Comparison of ENCODE assay signal across 9 cellular contexts in genomic region chr6:25889877-25890853, GRCh38. TPM values are rescaled to one million over a fixed set of nuclear protein-coding genes. Genes with fewer than 3 reads are reported as not detected.
DNase-seq lines count a peak whose midpoint lies in the region; ATAC-seq and TF ChIP-seq lines count a peak whose summit lies in the region.
"Had no signal": no experiment of that assay in that cellular context is flagged by ENCODE, and none has a peak within 500 bp of the region (broad histone marks: within the 10 kb centered on the region; RNA-seq: fewer than 3 reads in every experiment).

No MANE protein-coding gene starts in this region.

- peak overlapping the region; percentile 59 for H2AK5ac ChIP-seq in mesenchymal stem cell (ENCODE audit: low read length, severe bottlenecking)

- in situ Hi-C loops in Caki2 (cut with HindIII; ENCODE audit: low pct_unique_long_range_greater_than_20kb, low sequenced_read_pairs): loop anchor here (10.0 kb wide), 1 partner anchor 115 kb away; no protein-coding TSS in a partner anchor

- no peak overlapping the region for H3K9ac ChIP-seq in mesenchymal stem cell (ENCODE audit: low read length)

- no peak overlapping the region for H4K8ac ChIP-seq in mesenchymal stem cell (ENCODE audit: low read length)

- intact Hi-C loops in dorsolateral prefrontal cortex (cut with DNase I): loop anchor here in 1 of 2 donors (10.0 kb wide), 1 partner anchor 615 kb away; the partner anchor contains the start of gene CARMIL1

- H3K18ac ChIP-seq in mesenchymal stem cell (ENCODE audit: low read depth in 1 of 2, low read length in 2 of 2): no peak overlapping the region

- no peak overlapping the region for H2BK120ac ChIP-seq in mesenchymal stem cell (ENCODE audit: low read depth, low read length)

- no peak overlapping the region for H2BK12ac ChIP-seq in mesenchymal stem cell (ENCODE audit: low read length in 2 of 2)

- H3K4me1 ChIP-seq in mesenchymal stem cell (ENCODE audit: control insufficient read depth, insufficient read depth, low read depth, low read length): peaks cover 2% of the 10 kb centered on the region

- H3K23ac ChIP-seq in mesenchymal stem cell (ENCODE audit: low read length in 2 of 2): no peak overlapping the region

- DNase-seq in Caki2 (ENCODE audit: low read depth): peak; percentile 73
- DNase-seq in HS-5 (ENCODE audit: low read depth): peak; percentile 43
- peak; percentile 18 to 37 for DNase-seq in NOMO-1 (lab: John Stamatoyannopoulos, UW; ENCODE audit: unreplicated experiment in 2 of 2)
- peak in 1 of 10 donors; percentile 13 for DNase-seq in dorsolateral prefrontal cortex
- DNase-seq in mesenchymal stem cell: peak; percentile 52

- H3K4me3 ChIP-seq in dorsolateral prefrontal cortex: no peak overlapping the region
- no peak overlapping the region for H3K4me3 ChIP-seq in mesenchymal stem cell (ENCODE audit: insufficient read depth in 1 of 2, low read depth in 1 of 2, low read length in 2 of 2)

- no peaks in the 10 kb centered on the region for H3K79me1 ChIP-seq in mesenchymal stem cell (replicated peaks; ENCODE audit: low read length, poor library complexity, severe bottlenecking)

- H2BK15ac ChIP-seq in mesenchymal stem cell (ENCODE audit: low read depth, poor library complexity, severe bottlenecking): no peak overlapping the region

- no peaks in the 10 kb centered on the region for H3K36me3 ChIP-seq in mesenchymal stem cell (ENCODE audit: control insufficient read depth in 1 of 2, insufficient read depth in 2 of 2, low read depth in 1 of 2, low read length in 2 of 2)

- no peak overlapping the region for H3K4ac ChIP-seq in mesenchymal stem cell (ENCODE audit: low read depth in 1 of 2, low read length in 2 of 2)

- no peak overlapping the region for H3K4me2 ChIP-seq in mesenchymal stem cell (ENCODE audit: low read length, poor library complexity, severe bottlenecking)

- peak overlapping the region; percentile 38 for H2BK5ac ChIP-seq in mesenchymal stem cell (ENCODE audit: low read depth, low read length, poor library complexity, severe bottlenecking)

- H3K27me3 ChIP-seq in dorsolateral prefrontal cortex: no peaks in the 10 kb centered on the region
- H3K27me3 ChIP-seq in mesenchymal stem cell (ENCODE audit: control insufficient read depth in 1 of 2, insufficient read depth in 1 of 2, low read length in 2 of 2): no peaks in the 10 kb centered on the region

- no peak overlapping the region for H2AFZ ChIP-seq in mesenchymal stem cell (ENCODE audit: low read depth, low read length)

- no peak overlapping the region for H3K27ac ChIP-seq in dorsolateral prefrontal cortex
- H3K27ac ChIP-seq in mesenchymal stem cell (ENCODE audit: low read length, poor library complexity, severe bottlenecking): no peak overlapping the region

- TF ChIP-seq CTCF in dorsolateral prefrontal cortex (IDR thresholded peaks at IDR 0.05 in 54 of 56, conservative IDR thresholded peaks at IDR 0.05 in 2 of 56; ENCODE audit: low read depth in 1 of 56, partially characterized antibody in 56 of 56): peak; percentile 22 to 82 (median 62)

- H4K91ac ChIP-seq in mesenchymal stem cell (ENCODE audit: low read length): no peak overlapping the region

- ATAC-seq in HG03135 (IDR thresholded peaks at IDR 0.05; ENCODE audit: unreplicated experiment) (no peak), HG02678 (IDR thresholded peaks at IDR 0.05; ENCODE audit: unreplicated experiment) (no peak), GM21526 (IDR thresholded peaks at IDR 0.05; ENCODE audit: low FRiP score, unreplicated experiment) (no peak)

- no peaks in the 10 kb centered on the region for H3K9me3 ChIP-seq in mesenchymal stem cell (ENCODE audit: control insufficient read depth, low read length)

- H3K14ac ChIP-seq in mesenchymal stem cell (ENCODE audit: low read length in 2 of 2): no peak overlapping the region

- 33% methylated on average over 2 of the region's 5 CpGs for WGBS in mesenchymal stem cell

RNA-seq across cellular contexts. Expression of gene SLC17A3, which starts 16.1 kb away (rescaled TPM):
- total RNA-seq in Caki2 (2014; rRNA removed; shearing (Covaris generic); ENCODE audit: low replicate concordance): 1.5 and 29.5 TPM in 2 replicates
- under 1 TPM in 3 of 120 experiments, not detected in 117; 0.40 to 0.67 (median 0.63) TPM for total RNA-seq in dorsolateral prefrontal cortex
- not detected for polyA plus RNA-seq in mesenchymal stem cell (2013, experiment 1 of 2)
- polyA plus RNA-seq in mesenchymal stem cell (2013, experiment 2 of 2): not detected
- total RNA-seq: temporal lobe had no signal

RNA-seq across cellular contexts. Expression of gene SLC17A2, which starts 40.3 kb away (rescaled TPM):
- not detected in 2 replicates for total RNA-seq in Caki2 (2014; rRNA removed; shearing (Covaris generic); ENCODE audit: low replicate concordance)
- not detected for total RNA-seq in dorsolateral prefrontal cortex
- not detected for polyA plus RNA-seq in mesenchymal stem cell (2013, experiment 1 of 2)
- not detected for polyA plus RNA-seq in mesenchymal stem cell (2013, experiment 2 of 2)
- total RNA-seq: temporal lobe had no signal

RNA-seq across cellular contexts. Expression of gene SLC17A1, which starts 58.3 kb away (rescaled TPM):
- total RNA-seq in Caki2 (2014; rRNA removed; shearing (Covaris generic); ENCODE audit: low replicate concordance): 0.24 and 0.64 TPM in 2 replicates
- not detected for total RNA-seq in dorsolateral prefrontal cortex
- polyA plus RNA-seq in mesenchymal stem cell (2013, experiment 1 of 2): not detected
- polyA plus RNA-seq in mesenchymal stem cell (2013, experiment 2 of 2): not detected
- total RNA-seq: temporal lobe had no signal
